In genomic region chr20:44763798-44764197, GRCh38 we compare ENCODE assay signal across 12 cellular contexts. TPM values are rescaled to one million over a fixed set of nuclear protein-coding genes. Genes with fewer than 3 reads are reported as not detected.
"Had no signal": no experiment of that assay in that cellular context is flagged by ENCODE, and none has a peak within 500 bp of the region (broad histone marks: within the 10 kb centered on the region; RNA-seq: fewer than 3 reads in every experiment).

No MANE protein-coding gene starts in this region.

RNA-seq across cellular contexts. Expression of gene KCNK15, which starts 18.1 kb away (rescaled TPM):
- total RNA-seq: activated CD4-positive, alpha-beta memory T cell treated with anti-CD3 and anti-CD28 coated beads, Interleukin-2, amount 10 ng/mL, durations not matched to agents 7 days and 5 days; activated CD4-positive, alpha-beta T cell treated with anti-CD3 and anti-CD28 coated beads, Interleukin-2, amount 10 ng/mL, durations not matched to agents 7 days and 5 days; activated CD8-positive, alpha-beta memory T cell treated with anti-CD3 and anti-CD28 coated beads, Interleukin-2, amount 10 ng/mL, durations not matched to agents 7 days and 5 days; activated CD8-positive, alpha-beta T cell treated with anti-CD3 and anti-CD28 coated beads, Interleukin-2, amount 10 ng/mL, durations not matched to agents 7 days and 5 days; T-helper 17 cell; T-helper 2 cell treated with Interferon-gamma antibody and Interleukin-4, amounts not matched to agents 100 ng/mL and 5 ng/mL, for 36 hours had no signal

RNA-seq across cellular contexts. Expression of gene RIMS4, which starts 46.5 kb away (rescaled TPM):
- total RNA-seq: activated B cell treated with CpG ODN at 0.5 μM for 24 hours; activated CD4-positive, alpha-beta memory T cell treated with anti-CD3 and anti-CD28 coated beads for 36 hours; activated CD4-positive, alpha-beta memory T cell treated with anti-CD3 and anti-CD28 coated beads, Interleukin-2, amount 10 ng/mL, durations not matched to agents 7 days and 5 days; activated CD4-positive, alpha-beta T cell treated with anti-CD3 and anti-CD28 coated beads for 36 hours; activated CD4-positive, alpha-beta T cell treated with anti-CD3 and anti-CD28 coated beads, Interleukin-2, amount 10 ng/mL, durations not matched to agents 7 days and 5 days; activated CD8-positive, alpha-beta memory T cell treated with anti-CD3 and anti-CD28 coated beads, Interleukin-2, amount 10 ng/mL, durations not matched to agents 7 days and 5 days; activated CD8-positive, alpha-beta T cell treated with anti-CD3 and anti-CD28 coated beads for 36 hours; activated CD8-positive, alpha-beta T cell treated with anti-CD3 and anti-CD28 coated beads, Interleukin-2, amount 10 ng/mL, durations not matched to agents 7 days and 5 days; T-helper 1 cell treated with Interleukin-12 subunit alpha and Interleukin-12 subunit beta and Interleukin-4 antibody, amounts not matched to agents 30 ng/mL and 1 ng/mL, for 36 hours; T-helper 17 cell; T-helper 2 cell treated with Interferon-gamma antibody and Interleukin-4, amounts not matched to agents 100 ng/mL and 5 ng/mL, for 36 hours had no signal

RNA-seq across cellular contexts. Expression of gene CCN5, which starts 48.6 kb away (rescaled TPM):
- total RNA-seq: activated B cell treated with CpG ODN at 0.5 μM for 24 hours; activated CD4-positive, alpha-beta memory T cell treated with anti-CD3 and anti-CD28 coated beads for 36 hours; activated CD4-positive, alpha-beta memory T cell treated with anti-CD3 and anti-CD28 coated beads, Interleukin-2, amount 10 ng/mL, durations not matched to agents 7 days and 5 days; activated CD4-positive, alpha-beta T cell treated with anti-CD3 and anti-CD28 coated beads for 36 hours; activated CD4-positive, alpha-beta T cell treated with anti-CD3 and anti-CD28 coated beads, Interleukin-2, amount 10 ng/mL, durations not matched to agents 7 days and 5 days; activated CD8-positive, alpha-beta memory T cell treated with anti-CD3 and anti-CD28 coated beads for 36 hours; activated CD8-positive, alpha-beta memory T cell treated with anti-CD3 and anti-CD28 coated beads, Interleukin-2, amount 10 ng/mL, durations not matched to agents 7 days and 5 days; activated CD8-positive, alpha-beta T cell treated with anti-CD3 and anti-CD28 coated beads for 36 hours; activated CD8-positive, alpha-beta T cell treated with anti-CD3 and anti-CD28 coated beads, Interleukin-2, amount 10 ng/mL, durations not matched to agents 7 days and 5 days; T-helper 1 cell treated with Interleukin-12 subunit alpha and Interleukin-12 subunit beta and Interleukin-4 antibody, amounts not matched to agents 30 ng/mL and 1 ng/mL, for 36 hours; T-helper 17 cell; T-helper 2 cell treated with Interferon-gamma antibody and Interleukin-4, amounts not matched to agents 100 ng/mL and 5 ng/mL, for 36 hours had no signal
